12 cellular contexts compared by ENCODE assay signal in genomic region chr18:73774836-73775509, GRCh38.
DNase-seq lines count a peak whose midpoint lies in the region; ATAC-seq, FAIRE-seq and TF ChIP-seq lines count a peak whose summit lies in the region.
"Had no signal": no experiment of that assay in that cellular context is flagged by ENCODE, and none has a peak within 500 bp of the region (broad histone marks: within the 10 kb centered on the region; RNA-seq: fewer than 3 reads in every experiment).

No MANE protein-coding gene starts in this region.

- H3K9me3 ChIP-seq in A549 (no peaks in the 10 kb centered on the region), tibial artery (no peaks in the 10 kb centered on the region), ovary (no peaks in the 10 kb centered on the region)
- H3K9me3 ChIP-seq: BLaER1, Peyer's patch had no signal

- TF ChIP-seq POLR2A in A549 (IDR thresholded peaks at IDR 0.05; ENCODE audit: low read length) (no peak), ovary (IDR thresholded peaks at IDR 0.05) (no peak)

- no peak for TF ChIP-seq EP300 in A549 (IDR thresholded peaks at IDR 0.05)
- no peak for TF ChIP-seq EP300 in ovary (IDR thresholded peaks at IDR 0.05)

- H3K27ac ChIP-seq in A549 (no peak overlapping the region), tibial artery (no peak overlapping the region), ovary (no peak overlapping the region)
- H3K27ac ChIP-seq: BLaER1, Peyer's patch had no signal

- in situ Hi-C loops in SK-MEL-5 (cut with HindIII; ENCODE audit: low pct_unique_long_range_greater_than_20kb, low sequenced_read_pairs) = no loop called here

- TF ChIP-seq CTCF in A549 (IDR thresholded peaks at IDR 0.05) = peak; percentile 29; the same call in 2 of the 3 replicates
- TF ChIP-seq CTCF in tibial artery (IDR thresholded peaks at IDR 0.05) = no peak
- no peak for TF ChIP-seq CTCF in ovary (IDR thresholded peaks at IDR 0.05)

- POLR2A ChIA-PET in A549 (lab: Yijun Ruan, JAX) = no interaction called here

- intact Hi-C loops in tibial artery (cut with DNase I; ENCODE audit: low total_unique reads) (no loop called here), ovary (cut with DNase I) (no loop called here)

- H3K4me2 ChIP-seq in A549 = peak overlapping the region; percentile 71
- H3K4me2 ChIP-seq: BLaER1 had no signal

- TF ChIP-seq RAD21 in A549 (conservative IDR thresholded peaks at IDR 0.05 in 1 of 2, IDR thresholded peaks at IDR 0.05 in 1 of 2) = peak; percentile 53 to 57; a peak in 4 of 5 replicates

- DNase-seq in A549 (ENCODE audit: low read depth in 1 of 2, low spot score in 1 of 2) (peak; percentile 16 to 51), M059J (ENCODE audit: low read depth) (peak; percentile 73), SK-MEL-5 (ENCODE audit: low read depth, low spot score) (peak; percentile 45), inferior parietal cortex (ENCODE audit: extremely low spot score) (peak; percentile 20), GF-D8 (lab: John Stamatoyannopoulos, UW) (no peak), tibial artery (no peak), ovary (no peak)
- DNase-seq in stimulated activated CD4-positive, alpha-beta T cell treated with anti-CD3 and anti-CD28 coated beads, Interleukin-4, amount 100 ng/mL, for 24 hours = no peak
- DNase-seq: NCI-H1694 treated with DMSO at 0.1 percent for 48 hours, Peyer's patch had no signal

- H3K4me1 ChIP-seq in A549 (no peaks in the 10 kb centered on the region), tibial artery (no peaks in the 10 kb centered on the region), ovary (ENCODE audit: insufficient read depth) (no peaks in the 10 kb centered on the region)
- H3K4me1 ChIP-seq: Peyer's patch had no signal

- CTCF ChIA-PET in A549 (lab: Yijun Ruan, JAX) = interaction anchor here (0.6 kb wide), 1 partner anchor 105 kb away, joined by 3 read pairs; no protein-coding TSS in a partner anchor

- H3K27me3 ChIP-seq in tibial artery (no peaks in the 10 kb centered on the region), ovary (no peaks in the 10 kb centered on the region)
- H3K27me3 ChIP-seq: BLaER1, Peyer's patch had no signal

- WGBS in A549 (ENCODE audit: missing lambda C conversion rate) = 14% methylated on average over 17 of the region's 17 CpGs
- 47 to 52% (median 50%) methylated on average over 17 of the region's 17 CpGs for WGBS in ovary, 3 donors

- H3K4me3 ChIP-seq in A549 (peak overlapping the region; percentile 28; the same call in 1 of the 3 replicates), tibial artery (no peak overlapping the region), ovary (no peak overlapping the region)
- H3K4me3 ChIP-seq: BLaER1, Peyer's patch had no signal

- no peak for FAIRE-seq in A549 (lab: Jason Lieb, UNC)
- FAIRE-seq: H54 had no signal

- ATAC-seq in A549 = peak; percentile 86 to 94

- no peaks in the 10 kb centered on the region for H3K36me3 ChIP-seq in tibial artery
- H3K36me3 ChIP-seq in ovary = no peaks in the 10 kb centered on the region
- H3K36me3 ChIP-seq: BLaER1, Peyer's patch had no signal

TF ChIP-seq in A549, 52 proteins besides CTCF, POLR2A, EP300 and RAD21:
- peak; percentile 47 for TF ChIP-seq SMC3 (IDR thresholded peaks at IDR 0.05)
- TF ChIP-seq NPAS2 (CRISPR knock-in tag; IDR thresholded peaks at IDR 0.05; ENCODE audit: borderline replicate concordance) = no peak
- no peak for TF ChIP-seq HES2 (IDR thresholded peaks at IDR 0.05)
- no peak for TF ChIP-seq MAX (IDR thresholded peaks at IDR 0.05)
- no peak for TF ChIP-seq ZNF302 (CRISPR knock-in tag; IDR thresholded peaks at IDR 0.05)

Comparison
In these comparisons a context has a peak if more than half of its experiments do, and no peak if none do; other contexts are left out.
1. DNase-seq: peak in A549 (2 of 2), M059J (single experiment), SK-MEL-5 (single experiment) and inferior parietal cortex (single experiment); none in GF-D8 (single experiment), stimulated activated CD4-positive, alpha-beta T cell treated with anti-CD3 and anti-CD28 coated beads, Interleukin-4, amount 100 ng/mL, for 24 hours (single experiment), tibial artery (0 of 2) and ovary (0 of 5).